In genomic region chr2:63840081-63840784, GRCh38 we compare ENCODE assay signal across 8 cellular contexts. TPM values are rescaled to one million over a fixed set of nuclear protein-coding genes. Genes with fewer than 3 reads are reported as not detected.
A peak's percentile ranks its signal among the peaks of the same experiment; 100 is the strongest.
DNase-seq lines count a peak whose midpoint lies in the region; ATAC-seq lines count a peak whose summit lies in the region.

No MANE protein-coding gene starts in this region.

- CTCF ChIA-PET in activated CD4-positive, alpha-beta T cell treated with anti-CD3 and anti-CD28 coated beads, Interleukin-2, amount 10 ng/mL, durations not matched to agents 7 days and 5 days (lab: Charles Lee) = interaction anchor here (0.7 to 3.9 kb wide), 2 partner anchors 12 to 36 kb away, joined by 3 to 27 read pairs; no protein-coding TSS in a partner anchor

- intact Hi-C loops in Right ventricle myocardium superior (cut with DNase I) = loop anchor here (5.0 kb wide), 1 partner anchor 143 kb away; no protein-coding TSS in a partner anchor

- peak; percentile 50 for DNase-seq in activated CD4-positive, alpha-beta T cell treated with anti-CD3 and anti-CD28 coated beads, Interleukin-2, amount 10 ng/mL, durations not matched to agents 7 days and 5 days
- no peak for DNase-seq in Right ventricle myocardium superior
- no peak for DNase-seq in NCI-H2196 treated with DMSO at 0.1 percent for 48 hours (lab: John Stamatoyannopoulos, UW; ENCODE audit: unreplicated experiment)
- no peak for DNase-seq in OCI-M2 (lab: John Stamatoyannopoulos, UW; ENCODE audit: unreplicated experiment)

- no peaks in the 10 kb centered on the region for H3K36me3 ChIP-seq in rectal smooth muscle tissue (ENCODE audit: control insufficient read depth, insufficient read depth, low read length)

- peaks cover 42% of the 10 kb centered on the region for H3K4me1 Mint-ChIP-seq in activated CD4-positive, alpha-beta T cell treated with anti-CD3 and anti-CD28 coated beads, Interleukin-2, amount 10 ng/mL, durations not matched to agents 7 days and 5 days

- H3K4me3 ChIP-seq in GM08714 (ENCODE audit: low read length) (peak overlapping the region; percentile 91), rectal smooth muscle tissue (ENCODE audit: low read length) (peak overlapping the region; percentile 97)

- no peaks in the 10 kb centered on the region for H3K27me3 ChIP-seq in rectal smooth muscle tissue (ENCODE audit: control insufficient read depth, insufficient read depth, low read length)

- H3K27me3 Mint-ChIP-seq in activated CD4-positive, alpha-beta T cell treated with anti-CD3 and anti-CD28 coated beads, Interleukin-2, amount 10 ng/mL, durations not matched to agents 7 days and 5 days = peaks cover 7% of the 10 kb centered on the region

- H3K4me3 Mint-ChIP-seq in activated CD4-positive, alpha-beta T cell treated with anti-CD3 and anti-CD28 coated beads, Interleukin-2, amount 10 ng/mL, durations not matched to agents 7 days and 5 days = peak overlapping the region; percentile 97

- no peaks in the 10 kb centered on the region for H3K9me3 Mint-ChIP-seq in activated CD4-positive, alpha-beta T cell treated with anti-CD3 and anti-CD28 coated beads, Interleukin-2, amount 10 ng/mL, durations not matched to agents 7 days and 5 days

- H3K36me3 Mint-ChIP-seq in activated CD4-positive, alpha-beta T cell treated with anti-CD3 and anti-CD28 coated beads, Interleukin-2, amount 10 ng/mL, durations not matched to agents 7 days and 5 days (ENCODE audit: low read depth) = peaks cover 37% of the 10 kb centered on the region

- H3K9ac ChIP-seq in rectal smooth muscle tissue (ENCODE audit: low read length) = peak overlapping the region; percentile 78

- POLR2A ChIA-PET in activated CD4-positive, alpha-beta T cell treated with anti-CD3 and anti-CD28 coated beads, Interleukin-2, amount 10 ng/mL, durations not matched to agents 7 days and 5 days (lab: Charles Lee) = interaction anchor here (3.4 kb wide), 1 partner anchor 14 kb away, joined by 36 read pairs; no protein-coding TSS in a partner anchor

- no peaks in the 10 kb centered on the region for H3K4me1 ChIP-seq in rectal smooth muscle tissue (ENCODE audit: control insufficient read depth, insufficient read depth, low read length)

- ATAC-seq in GM19455 (IDR thresholded peaks at IDR 0.05; ENCODE audit: unreplicated experiment) (peak; percentile 36), HG03457 (IDR thresholded peaks at IDR 0.05; ENCODE audit: unreplicated experiment) (peak; percentile 8), Right ventricle myocardium superior (ENCODE audit: poor library complexity) (peak; percentile 4)

- peak overlapping the region; percentile 98 for H3K27ac ChIP-seq in rectal smooth muscle tissue (ENCODE audit: low read depth, low read length)

- H3K27ac Mint-ChIP-seq in activated CD4-positive, alpha-beta T cell treated with anti-CD3 and anti-CD28 coated beads, Interleukin-2, amount 10 ng/mL, durations not matched to agents 7 days and 5 days = peak overlapping the region; percentile 96

RNA-seq across cellular contexts. Expression of gene UGP2, which starts 1.5 kb away (rescaled TPM):
- 100 to 1,000 TPM; 140 to 181 TPM for total RNA-seq in activated CD4-positive, alpha-beta T cell treated with anti-CD3 and anti-CD28 coated beads, Interleukin-2, amount 10 ng/mL, durations not matched to agents 7 days and 5 days
- total RNA-seq in Right ventricle myocardium superior = 307 TPM
